In the genomic region with DNA sequence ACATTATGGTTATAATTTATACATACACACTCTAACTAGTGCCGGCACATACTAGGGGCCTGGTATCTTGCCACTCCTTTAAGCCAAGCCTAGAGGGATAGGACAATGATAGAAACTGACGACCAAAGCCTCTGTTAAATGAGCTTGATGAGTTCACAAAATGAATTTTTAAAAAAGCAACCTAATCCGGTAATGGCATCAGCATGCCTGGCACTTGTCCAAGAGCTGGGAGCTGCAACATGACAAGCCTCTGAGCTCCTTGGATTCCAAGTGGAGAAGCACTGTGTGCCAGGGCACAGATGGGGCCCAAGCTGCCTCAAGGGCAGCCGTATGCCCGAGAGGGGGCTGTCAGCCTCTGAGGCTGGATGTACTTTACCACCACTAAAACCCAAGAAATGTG, we compare ENCODE assay signal across 10 cellular contexts. TPM values are rescaled to one million over a fixed set of nuclear protein-coding genes. Genes with fewer than 3 reads are reported as not detected.
DNase-seq lines count a peak whose midpoint lies in the region; ATAC-seq and TF ChIP-seq lines count a peak whose summit lies in the region.
"Had no signal": no experiment of that assay in that cellular context is flagged by ENCODE, and none has a peak within 500 bp of the region (broad histone marks: within the 10 kb centered on the region; RNA-seq: fewer than 3 reads in every experiment).

No MANE protein-coding gene starts in this region.

- H2AK5ac ChIP-seq in mesenchymal stem cell (ENCODE audit: low read length, severe bottlenecking), result peak overlapping the region; percentile 51

- peak overlapping the region; percentile 97 for H3K27ac ChIP-seq in mesenchymal stem cell (ENCODE audit: low read length, poor library complexity, severe bottlenecking)
- H3K27ac ChIP-seq: left lung had no signal

- no peak overlapping the region for H2BK120ac ChIP-seq in mesenchymal stem cell (ENCODE audit: low read depth, low read length)

- H3K9me3 Mint-ChIP-seq in brain, result no peaks in the 10 kb centered on the region
- H3K9me3 Mint-ChIP-seq in naive thymus-derived CD8-positive, alpha-beta T cell, result no peaks in the 10 kb centered on the region
- H3K9me3 Mint-ChIP-seq in activated naive CD4-positive, alpha-beta T cell treated with anti-CD3 and anti-CD28 coated beads for 36 hours, result no peaks in the 10 kb centered on the region
- H3K9me3 Mint-ChIP-seq: activated naive CD4-positive, alpha-beta T cell treated with anti-CD3 and anti-CD28 coated beads, Interleukin-2, amount 50 U/mL, for 72 hours had no signal

- peaks cover 3 to 60% of the 10 kb centered on the region in 2 experiments for H3K36me3 ChIP-seq in mesenchymal stem cell (ENCODE audit: control insufficient read depth in 1 of 2, insufficient read depth in 2 of 2, low read depth in 1 of 2, low read length in 2 of 2)
- H3K36me3 ChIP-seq: left lung had no signal

- no peak for TF ChIP-seq CTCF in brain (conservative IDR thresholded peaks at IDR 0.05)

- H3K18ac ChIP-seq in mesenchymal stem cell (ENCODE audit: low read depth in 1 of 2, low read length in 2 of 2), result no peak overlapping the region

- intact Hi-C loops in activated naive CD4-positive, alpha-beta T cell treated with anti-CD3 and anti-CD28 coated beads for 36 hours (cut with micrococcal nuclease), result no loop called here

- H4K8ac ChIP-seq in mesenchymal stem cell (ENCODE audit: low read length), result no peak overlapping the region

- H3K4me1 ChIP-seq in mesenchymal stem cell (ENCODE audit: control insufficient read depth, insufficient read depth, low read depth, low read length), result peaks cover 17% of the 10 kb centered on the region

- H3K4me1 Mint-ChIP-seq in brain, result peaks cover 88% of the 10 kb centered on the region
- peaks cover 2 to 18% (median 4%) of the 10 kb centered on the region in 4 donors for H3K4me1 Mint-ChIP-seq in naive thymus-derived CD8-positive, alpha-beta T cell
- H3K4me1 Mint-ChIP-seq in activated naive CD4-positive, alpha-beta T cell treated with anti-CD3 and anti-CD28 coated beads for 36 hours (ENCODE audit: low read depth), result peaks cover 9% of the 10 kb centered on the region

- 56% methylated on average over 3 of the region's 5 CpGs for WGBS in mesenchymal stem cell

- no peak overlapping the region for H2AFZ ChIP-seq in mesenchymal stem cell (ENCODE audit: low read depth, low read length)

- H2BK5ac ChIP-seq in mesenchymal stem cell (ENCODE audit: low read depth, low read length, poor library complexity, severe bottlenecking), result no peak overlapping the region

- H2BK15ac ChIP-seq in mesenchymal stem cell (ENCODE audit: low read depth, poor library complexity, severe bottlenecking), result no peak overlapping the region

- DNase-seq in AG08396 (ENCODE audit: low spot score) (peak; percentile 71), NCI-H1105 (lab: John Stamatoyannopoulos, UW) (peak; percentile 28), mesenchymal stem cell (peak; percentile 63), KG1 (lab: John Stamatoyannopoulos, UW) (no peak), NCI-H146 treated with DMSO at 0.1 percent for 48 hours (lab: John Stamatoyannopoulos, UW; ENCODE audit: unreplicated experiment) (no peak)
- DNase-seq in naive thymus-derived CD8-positive, alpha-beta T cell, result no peak
- no peak for DNase-seq in activated naive CD4-positive, alpha-beta T cell treated with anti-CD3 and anti-CD28 coated beads for 36 hours

- H3K27ac Mint-ChIP-seq in brain, result peak overlapping the region; percentile 14 to 94 (median 90)
- H3K27ac Mint-ChIP-seq in naive thymus-derived CD8-positive, alpha-beta T cell, result no peak overlapping the region
- H3K27ac Mint-ChIP-seq in activated naive CD4-positive, alpha-beta T cell treated with anti-CD3 and anti-CD28 coated beads for 36 hours, result no peak overlapping the region
- H3K27ac Mint-ChIP-seq: activated naive CD4-positive, alpha-beta T cell treated with anti-CD3 and anti-CD28 coated beads, Interleukin-2, amount 50 U/mL, for 72 hours had no signal

- H3K4ac ChIP-seq in mesenchymal stem cell (ENCODE audit: low read depth in 1 of 2, low read length in 2 of 2), result no peak overlapping the region

- peak overlapping the region in 1 of 2 experiments; percentile 45 for H2BK12ac ChIP-seq in mesenchymal stem cell (ENCODE audit: low read length in 2 of 2)

- no peak overlapping the region for H4K91ac ChIP-seq in mesenchymal stem cell (ENCODE audit: low read length)

- H3K27me3 Mint-ChIP-seq in brain, result peaks cover 12% of the 10 kb centered on the region
- peaks cover 42 to 78% (median 64%) of the 10 kb centered on the region in 5 donors for H3K27me3 Mint-ChIP-seq in naive thymus-derived CD8-positive, alpha-beta T cell
- peaks cover 75% of the 10 kb centered on the region for H3K27me3 Mint-ChIP-seq in activated naive CD4-positive, alpha-beta T cell treated with anti-CD3 and anti-CD28 coated beads for 36 hours (ENCODE audit: low read depth)

- peaks cover 3% of the 10 kb centered on the region for H3K36me3 Mint-ChIP-seq in brain
- H3K36me3 Mint-ChIP-seq in naive thymus-derived CD8-positive, alpha-beta T cell, result no peaks in the 10 kb centered on the region
- no peaks in the 10 kb centered on the region for H3K36me3 Mint-ChIP-seq in activated naive CD4-positive, alpha-beta T cell treated with anti-CD3 and anti-CD28 coated beads for 36 hours (ENCODE audit: low read depth)
- H3K36me3 Mint-ChIP-seq: activated naive CD4-positive, alpha-beta T cell treated with anti-CD3 and anti-CD28 coated beads, Interleukin-2, amount 50 U/mL, for 72 hours had no signal

- no peak overlapping the region for H3K14ac ChIP-seq in mesenchymal stem cell (ENCODE audit: low read length in 2 of 2)

- CTCF ChIA-PET in activated naive CD4-positive, alpha-beta T cell treated with anti-CD3 and anti-CD28 coated beads for 36 hours (lab: Charles Lee), result no interaction called here

- H3K9me3 ChIP-seq in mesenchymal stem cell (ENCODE audit: control insufficient read depth, low read length), result no peaks in the 10 kb centered on the region
- H3K9me3 ChIP-seq: left lung had no signal

- POLR2A ChIA-PET in naive thymus-derived CD8-positive, alpha-beta T cell (lab: Charles Lee), result interaction anchor here (0.8 kb wide), 1 partner anchor 12 kb away, joined by 3 read pairs; no protein-coding TSS in a partner anchor

- no peak for ATAC-seq in naive thymus-derived CD8-positive, alpha-beta T cell
- ATAC-seq: activated naive CD4-positive, alpha-beta T cell treated with anti-CD3 and anti-CD28 coated beads, Interleukin-2, amount 50 U/mL, for 72 hours; left lung had no signal

- H3K27me3 ChIP-seq in mesenchymal stem cell (ENCODE audit: control insufficient read depth in 1 of 2, insufficient read depth in 1 of 2, low read length in 2 of 2), result no peaks in the 10 kb centered on the region

- H3K4me2 ChIP-seq in mesenchymal stem cell (ENCODE audit: low read length, poor library complexity, severe bottlenecking), result no peak overlapping the region

- peak overlapping the region; percentile 77 for H3K9ac ChIP-seq in mesenchymal stem cell (ENCODE audit: low read length)

- peaks cover 16% of the 10 kb centered on the region for H3K79me1 ChIP-seq in mesenchymal stem cell (replicated peaks; ENCODE audit: low read length, poor library complexity, severe bottlenecking)

- peak overlapping the region; percentile 82 to 91 (median 85) for H3K4me3 Mint-ChIP-seq in brain
- H3K4me3 Mint-ChIP-seq in naive thymus-derived CD8-positive, alpha-beta T cell, result no peak overlapping the region
- H3K4me3 Mint-ChIP-seq in activated naive CD4-positive, alpha-beta T cell treated with anti-CD3 and anti-CD28 coated beads for 36 hours, result no peak overlapping the region

- no peak overlapping the region for H3K23ac ChIP-seq in mesenchymal stem cell (ENCODE audit: low read length in 2 of 2)

- H3K4me3 ChIP-seq in mesenchymal stem cell (ENCODE audit: insufficient read depth in 1 of 2, low read depth in 1 of 2, low read length in 2 of 2), result no peak overlapping the region
- H3K4me3 ChIP-seq: left lung had no signal

RNA-seq across cellular contexts. Expression of a gene that starts 9.7 kb away (rescaled TPM):
- 8.5 TPM for polyA plus RNA-seq in brain (ENCODE audit: insufficient read depth, low read depth, low replicate concordance)
- polyA plus RNA-seq in mesenchymal stem cell (2013, experiment 1 of 2), result 59.7 TPM
- 58.6 TPM for polyA plus RNA-seq in mesenchymal stem cell (2013, experiment 2 of 2)
- total RNA-seq in naive thymus-derived CD8-positive, alpha-beta T cell, result under 1 TPM; 0.08 to 0.36 TPM
- polyA plus RNA-seq in naive thymus-derived CD8-positive, alpha-beta T cell, result under 1 TPM in 1 of 3 donors, not detected in 2; 0.10 TPM
- 1 to 10 TPM; 1.1 to 1.5 TPM for total RNA-seq in activated naive CD4-positive, alpha-beta T cell treated with anti-CD3 and anti-CD28 coated beads for 36 hours

Comparison
In these comparisons a context has a peak if more than half of its experiments do, and no peak if none do; other contexts are left out.
1. DNase-seq: peak in AG08396 (single experiment), NCI-H1105 (single experiment) and mesenchymal stem cell (single experiment); none in naive thymus-derived CD8-positive, alpha-beta T cell (0 of 10), KG1 (single experiment), activated naive CD4-positive, alpha-beta T cell treated with anti-CD3 and anti-CD28 coated beads for 36 hours (single experiment) and NCI-H146 treated with DMSO at 0.1 percent for 48 hours (single experiment).
2. H3K27ac Mint-ChIP-seq: peak in brain (5 of 5); none in naive thymus-derived CD8-positive, alpha-beta T cell (0 of 10) and activated naive CD4-positive, alpha-beta T cell treated with anti-CD3 and anti-CD28 coated beads for 36 hours (single experiment).
3. H3K4me3 Mint-ChIP-seq: peak in brain (5 of 5); none in naive thymus-derived CD8-positive, alpha-beta T cell (0 of 10) and activated naive CD4-positive, alpha-beta T cell treated with anti-CD3 and anti-CD28 coated beads for 36 hours (single experiment).